ENCODE assay signal across 1 cellular context in genomic region chr11:6225024-6225423, GRCh38.
TF ChIP-seq lines count a peak whose summit lies in the region.

No MANE protein-coding gene starts in this region.

TF ChIP-seq in K562, 482 proteins besides CTCF, POLR2A, EP300 and RAD21 (continued from another document and continues in another):
- peak; percentile 47; the same call in 1 of the 2 replicates for TF ChIP-seq CBFA2T2 (conservative IDR thresholded peaks at IDR 0.05)
- no peak; the same call in 1 of the 2 replicates for TF ChIP-seq ZEB2 (IDR thresholded peaks at IDR 0.05)
- no peak for TF ChIP-seq NKRF (IDR thresholded peaks at IDR 0.05; ENCODE audit: borderline replicate concordance)
- TF ChIP-seq ZNF407 (IDR thresholded peaks at IDR 0.05; ENCODE audit: low read depth), result no peak
- no peak for TF ChIP-seq MIER1 (IDR thresholded peaks at IDR 0.05; ENCODE audit: low read depth)
- no peak for TF ChIP-seq FOS (IDR thresholded peaks at IDR 0.05; ENCODE audit: extremely low read depth, insufficient read length)
- TF ChIP-seq GTF2F1 (IDR thresholded peaks at IDR 0.05; ENCODE audit: low read depth, low read length), result no peak
- TF ChIP-seq WHSC1 (IDR thresholded peaks at IDR 0.05; ENCODE audit: low read length), result no peak
- TF ChIP-seq RHOXF2B (CRISPR knock-in tag; conservative IDR thresholded peaks at IDR 0.05), result no peak
- TF ChIP-seq ZNF232 (CRISPR knock-in tag; IDR thresholded peaks at IDR 0.05), result no peak
- TF ChIP-seq ZNF584 (CRISPR knock-in tag; IDR thresholded peaks at IDR 0.05; ENCODE audit: low read depth), result no peak
- no peak for TF ChIP-seq ZNF695 (CRISPR knock-in tag; IDR thresholded peaks at IDR 0.05)
- TF ChIP-seq E2F4 (CRISPR knock-in tag; IDR thresholded peaks at IDR 0.05; ENCODE audit: low read depth), result no peak
- no peak for TF ChIP-seq RBM17 (IDR thresholded peaks at IDR 0.05; ENCODE audit: borderline replicate concordance, low read depth, low read length)
- peak; percentile 84 for TF ChIP-seq ARID1B (IDR thresholded peaks at IDR 0.05)
- peak; percentile 72 for TF ChIP-seq TAL1 (IDR thresholded peaks at IDR 0.05)
- no peak for TF ChIP-seq ZNF830 (CRISPR knock-in tag; IDR thresholded peaks at IDR 0.05)
- no peak for TF ChIP-seq EHMT2 (IDR thresholded peaks at IDR 0.05)
- no peak for TF ChIP-seq ZNF146 (CRISPR knock-in tag; IDR thresholded peaks at IDR 0.05; ENCODE audit: unreplicated experiment)
- no peak for TF ChIP-seq JUND (IDR thresholded peaks at IDR 0.05; ENCODE audit: borderline replicate concordance, low read depth, low read length)
- no peak for TF ChIP-seq JUND (tag; IDR thresholded peaks at IDR 0.05; ENCODE audit: borderline replicate concordance, low read depth, low read length)
- no peak for TF ChIP-seq SETDB1 (IDR thresholded peaks at IDR 0.05; ENCODE audit: low read length)
- TF ChIP-seq ZNF75A (CRISPR knock-in tag; IDR thresholded peaks at IDR 0.05), result no peak
- no peak for TF ChIP-seq ZNF175 (CRISPR knock-in tag; IDR thresholded peaks at IDR 0.05; ENCODE audit: low read depth)
- TF ChIP-seq DNMT1 (IDR thresholded peaks at IDR 0.05), result no peak
- no peak for TF ChIP-seq ZBTB1 (CRISPR knock-in tag; IDR thresholded peaks at IDR 0.05; ENCODE audit: borderline replicate concordance, low read depth)
- TF ChIP-seq SLC30A9 (CRISPR knock-in tag; IDR thresholded peaks at IDR 0.05), result no peak
- no peak for TF ChIP-seq FOXJ2 (tag; IDR thresholded peaks at IDR 0.05)
- TF ChIP-seq HMGN3 (IDR thresholded peaks at IDR 0.05; ENCODE audit: borderline replicate concordance, extremely low read depth, insufficient read length, low read depth, low read length), result no peak
- TF ChIP-seq ETV1 (tag; conservative IDR thresholded peaks at IDR 0.05; ENCODE audit: low read depth), result peak; percentile 26; the same call in 1 of the 2 replicates
- TF ChIP-seq KDM2B (CRISPR knock-in tag; IDR thresholded peaks at IDR 0.05), result no peak
- no peak for TF ChIP-seq KLF6 (CRISPR knock-in tag; IDR thresholded peaks at IDR 0.05; ENCODE audit: borderline replicate concordance)
- TF ChIP-seq ZBTB33 (CRISPR knock-in tag; IDR thresholded peaks at IDR 0.05), result no peak
- TF ChIP-seq MTA1 (IDR thresholded peaks at IDR 0.05; ENCODE audit: borderline replicate concordance), result no peak
- no peak for TF ChIP-seq CUX1 (CRISPR knock-in tag; IDR thresholded peaks at IDR 0.05)
- TF ChIP-seq C11orf30 (IDR thresholded peaks at IDR 0.05; ENCODE audit: low read depth), result no peak
- peak; percentile 77 for TF ChIP-seq CBFA2T3 (IDR thresholded peaks at IDR 0.05)
- no peak for TF ChIP-seq ZNF589 (CRISPR knock-in tag; IDR thresholded peaks at IDR 0.05; ENCODE audit: low read depth)
- no peak for TF ChIP-seq FOXP1 (CRISPR knock-in tag; IDR thresholded peaks at IDR 0.05)
- TF ChIP-seq TRIM24 (IDR thresholded peaks at IDR 0.05), result peak in 1 of 2 experiments; percentile 46; a peak in 1 of 4 replicates
- no peak for TF ChIP-seq JUNB (CRISPR knock-in tag; conservative IDR thresholded peaks at IDR 0.05)
- no peak for TF ChIP-seq GATAD2A (IDR thresholded peaks at IDR 0.05)
- TF ChIP-seq FUS (optimal IDR thresholded peaks at IDR 0.05; ENCODE audit: low read depth, low read length), result no peak
- TF ChIP-seq MXI1 (IDR thresholded peaks at IDR 0.05; ENCODE audit: low read depth, low read length), result no peak
- TF ChIP-seq BCOR (IDR thresholded peaks at IDR 0.05), result no peak
- no peak for TF ChIP-seq MYC (IDR thresholded peaks at IDR 0.05; ENCODE audit: low read depth, low read length)
- no peak for TF ChIP-seq MYC (CRISPR knock-in tag; IDR thresholded peaks at IDR 0.05; ENCODE audit: borderline replicate concordance, low read depth)
- no peak for TF ChIP-seq PHTF2 (CRISPR knock-in tag; IDR thresholded peaks at IDR 0.05)
- no peak for TF ChIP-seq SMAD3 (CRISPR knock-in tag; conservative IDR thresholded peaks at IDR 0.05)
- no peak for TF ChIP-seq GTF2B (IDR thresholded peaks at IDR 0.05; ENCODE audit: extremely low read depth, insufficient read length)
- TF ChIP-seq KLF16 (IDR thresholded peaks at IDR 0.05), result no peak
- TF ChIP-seq FOXK1 (CRISPR knock-in tag; IDR thresholded peaks at IDR 0.05; ENCODE audit: borderline replicate concordance), result no peak
- no peak for TF ChIP-seq ELK1 (CRISPR knock-in tag; IDR thresholded peaks at IDR 0.05)
